Comparison of ENCODE assay signal across 23 cellular contexts in the genomic region with DNA sequence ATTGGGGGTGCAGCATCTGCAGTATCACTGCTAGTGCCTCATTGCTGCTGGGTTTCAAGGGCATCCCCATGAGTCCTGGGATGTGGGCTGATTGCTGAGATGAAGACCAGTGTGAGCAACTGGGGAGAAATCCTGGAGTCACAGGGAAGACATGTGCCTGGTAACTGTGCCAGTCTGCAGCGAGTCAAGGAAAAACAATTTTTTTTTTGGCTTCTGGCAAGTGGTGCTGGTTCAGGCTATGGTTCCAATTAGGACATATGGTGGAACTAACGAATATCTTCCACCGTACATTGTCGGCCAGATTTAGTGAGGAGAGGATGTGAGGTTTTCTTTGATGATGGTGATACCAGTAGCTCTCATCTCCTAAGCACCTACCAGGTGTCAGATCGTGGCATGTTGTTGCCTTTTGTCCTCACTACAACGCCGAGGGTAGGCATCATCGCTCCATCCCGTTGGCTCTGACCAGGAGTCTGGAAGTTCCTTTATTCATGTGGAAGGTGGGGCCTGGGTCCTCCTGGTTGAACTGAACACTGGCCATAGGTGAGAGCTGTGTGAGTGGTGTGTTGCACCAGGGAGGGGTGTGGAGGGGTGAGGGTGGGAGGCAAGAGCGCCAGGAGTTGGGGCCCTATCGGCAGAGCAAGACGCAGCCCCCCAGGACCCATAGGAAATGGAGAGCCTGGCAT.
DNase-seq lines count a peak whose midpoint lies in the region; ATAC-seq and TF ChIP-seq lines count a peak whose summit lies in the region.
"Had no signal": no experiment of that assay in that cellular context is flagged by ENCODE, and none has a peak within 500 bp of the region (broad histone marks: within the 10 kb centered on the region; RNA-seq: fewer than 3 reads in every experiment).

No MANE protein-coding gene starts in this region.

- intact Hi-C loops in cardiac septum (cut with DNase I) (no loop called here), left ventricle myocardium superior (cut with micrococcal nuclease) (no loop called here), upper lobe of right lung (cut with DNase I) (no loop called here), psoas muscle (cut with DNase I) (no loop called here)

- DNase-seq in cardiac septum (ENCODE audit: low spot score) (peak; percentile 56), left ventricle myocardium superior (no peak), mesenchymal stem cell (no peak), upper lobe of right lung (peak; percentile 9), psoas muscle (no peak)
- DNase-seq: activated naive CD4-positive, alpha-beta T cell treated with anti-CD3 and anti-CD28 coated beads, Interleukin-2, amount 50 U/mL, for 16 hours; activated T-cell treated with anti-CD3 and anti-CD28 coated beads, Interleukin-2, amount 50 U/mL, for 48 hours; Calu3; effector CD4-positive, alpha-beta T cell; erythroblast; H7; hippocampal formation; MM.1S; NCI-H1436; NCI-H748 treated with DMSO at 0.1 percent for 48 hours; stimulated activated CD4-positive, alpha-beta T cell treated with anti-CD3 and anti-CD28 coated beads, Interleukin-4, amount 100 ng/mL, for 24 hours; stimulated activated naive CD4-positive, alpha-beta T cell treated with Interleukin-2 at 50 U/mL for 16 hours; trophoblast cell had no signal

- H3K79me1 ChIP-seq in mesenchymal stem cell (replicated peaks; ENCODE audit: low read length, poor library complexity, severe bottlenecking), result no peaks in the 10 kb centered on the region

- no peak overlapping the region for H2BK120ac ChIP-seq in mesenchymal stem cell (ENCODE audit: low read depth, low read length)

- H4K91ac ChIP-seq in mesenchymal stem cell (ENCODE audit: low read length), result peak overlapping the region; percentile 7

- H3K27ac ChIP-seq in SU-DHL-6 (ENCODE audit: low read depth, low read length), result peak overlapping the region; percentile 68
- H3K27ac ChIP-seq in mesenchymal stem cell (ENCODE audit: low read length, poor library complexity, severe bottlenecking), result no peak overlapping the region
- H3K27ac ChIP-seq in upper lobe of right lung, result no peak overlapping the region
- no peak overlapping the region for H3K27ac ChIP-seq in psoas muscle
- H3K27ac ChIP-seq: A549 had no signal

- H4K20me1 ChIP-seq in SU-DHL-6 (ENCODE audit: low read depth, low read length), result no peaks in the 10 kb centered on the region

- TF ChIP-seq CTCF in SU-DHL-6 (IDR thresholded peaks at IDR 0.05; ENCODE audit: insufficient read depth, low read length, poor library complexity, severe bottlenecking), result no peak
- no peak for TF ChIP-seq CTCF in upper lobe of right lung (IDR thresholded peaks at IDR 0.05)
- TF ChIP-seq CTCF in psoas muscle (IDR thresholded peaks at IDR 0.05), result no peak

- H3K9me2 ChIP-seq in SU-DHL-6 (replicated peaks; ENCODE audit: insufficient read depth, low read length), result no peaks in the 10 kb centered on the region

- H2BK15ac ChIP-seq in mesenchymal stem cell (ENCODE audit: low read depth, poor library complexity, severe bottlenecking), result no peak overlapping the region

- no peak overlapping the region for H3K18ac ChIP-seq in mesenchymal stem cell (ENCODE audit: low read depth in 1 of 2, low read length in 2 of 2)

- H3K4me1 ChIP-seq in mesenchymal stem cell (ENCODE audit: control insufficient read depth, insufficient read depth, low read depth, low read length) (no peaks in the 10 kb centered on the region), upper lobe of right lung (peaks cover under 1% of the 10 kb centered on the region), psoas muscle (peaks cover 2% of the 10 kb centered on the region)
- H3K4me1 ChIP-seq: A549 had no signal

- H3K27me3 ChIP-seq in SU-DHL-6 (ENCODE audit: low read length) (no peaks in the 10 kb centered on the region), mesenchymal stem cell (ENCODE audit: control insufficient read depth in 1 of 2, insufficient read depth in 1 of 2, low read length in 2 of 2) (peaks cover 0 to 3% of the 10 kb centered on the region in 2 experiments), upper lobe of right lung (no peaks in the 10 kb centered on the region), psoas muscle (ENCODE audit: insufficient read depth in 3 of 3, low read length in 2 of 3) (no peaks in the 10 kb centered on the region)

- 93% methylated on average over 12 of the region's 12 CpGs for whole genome bisulfite sequencing in mesenchymal stem cell
- 63 to 75% (median 63%) methylated on average over 12 of the region's 12 CpGs for WGBS in psoas muscle, 3 donors

- H3K36me3 ChIP-seq in SU-DHL-6 (ENCODE audit: low read length), result no peaks in the 10 kb centered on the region
- H3K36me3 ChIP-seq in mesenchymal stem cell (ENCODE audit: control insufficient read depth in 1 of 2, insufficient read depth in 2 of 2, low read depth in 1 of 2, low read length in 2 of 2), result no peaks in the 10 kb centered on the region
- H3K36me3 ChIP-seq in upper lobe of right lung, result no peaks in the 10 kb centered on the region
- no peaks in the 10 kb centered on the region for H3K36me3 ChIP-seq in psoas muscle (ENCODE audit: insufficient read depth in 1 of 2, low read depth in 1 of 2)

- H2AFZ ChIP-seq in SU-DHL-6 (ENCODE audit: low read depth, low read length, severe bottlenecking), result no peak overlapping the region
- no peak overlapping the region for H2AFZ ChIP-seq in mesenchymal stem cell (ENCODE audit: low read depth, low read length)

- H3K9me3 ChIP-seq in SU-DHL-6 (ENCODE audit: insufficient read depth, low read length) (no peaks in the 10 kb centered on the region), mesenchymal stem cell (ENCODE audit: control insufficient read depth, low read length) (no peaks in the 10 kb centered on the region), upper lobe of right lung (no peaks in the 10 kb centered on the region), psoas muscle (peaks cover 2% of the 10 kb centered on the region)
- H3K9me3 ChIP-seq: A549 had no signal

- H2AK5ac ChIP-seq in mesenchymal stem cell (ENCODE audit: low read length, severe bottlenecking), result no peak overlapping the region

- H3K14ac ChIP-seq in mesenchymal stem cell (ENCODE audit: low read length in 2 of 2), result no peak overlapping the region

- no peaks in the 10 kb centered on the region for H3K79me2 ChIP-seq in SU-DHL-6 (ENCODE audit: insufficient read depth, low read length)

- H2BK12ac ChIP-seq in mesenchymal stem cell (ENCODE audit: low read length in 2 of 2), result no peak overlapping the region

- ATAC-seq in left ventricle myocardium superior, result no peak
- no peak for ATAC-seq in upper lobe of right lung
- no peak for ATAC-seq in psoas muscle
- no peak for ATAC-seq in GM18870 (IDR thresholded peaks at IDR 0.05; ENCODE audit: unreplicated experiment)
- no peak for ATAC-seq in HG02763 (IDR thresholded peaks at IDR 0.05; ENCODE audit: unreplicated experiment)
- ATAC-seq: A549, Right ventricle myocardium inferior had no signal

- peak overlapping the region in 1 of 2 experiments; percentile 25 for H3K4ac ChIP-seq in mesenchymal stem cell (ENCODE audit: low read depth in 1 of 2, low read length in 2 of 2)

- H4K8ac ChIP-seq in mesenchymal stem cell (ENCODE audit: low read length), result no peak overlapping the region

- no peak overlapping the region for H3K9ac ChIP-seq in SU-DHL-6 (ENCODE audit: low read length)
- no peak overlapping the region for H3K9ac ChIP-seq in mesenchymal stem cell (ENCODE audit: low read length)

- no peak overlapping the region for H3K23ac ChIP-seq in mesenchymal stem cell (ENCODE audit: low read length in 2 of 2)

- H3F3A ChIP-seq in SU-DHL-6 (ENCODE audit: insufficient read depth), result no peaks in the 10 kb centered on the region

- H2BK5ac ChIP-seq in mesenchymal stem cell (ENCODE audit: low read depth, low read length, poor library complexity, severe bottlenecking), result no peak overlapping the region

- H3K4me2 ChIP-seq in SU-DHL-6 (ENCODE audit: low read depth, low read length, poor library complexity, severe bottlenecking) (peak overlapping the region; percentile 7), mesenchymal stem cell (ENCODE audit: low read length, poor library complexity, severe bottlenecking) (no peak overlapping the region)
- H3K4me2 ChIP-seq: A549 had no signal

- H3K4me3 ChIP-seq in SU-DHL-6 (ENCODE audit: insufficient read depth, low read length, poor library complexity, severe bottlenecking) (no peak overlapping the region), mesenchymal stem cell (ENCODE audit: insufficient read depth in 1 of 2, low read depth in 1 of 2, low read length in 2 of 2) (no peak overlapping the region), upper lobe of right lung (no peak overlapping the region), psoas muscle (no peak overlapping the region)
- H3K4me3 ChIP-seq: A549 had no signal

Comparison
In these comparisons a context has a peak if more than half of its experiments do, and no peak if none do; other contexts are left out.
1. DNase-seq: peak in cardiac septum (single experiment) and upper lobe of right lung (single experiment); none in left ventricle myocardium superior (single experiment), mesenchymal stem cell (single experiment) and psoas muscle (0 of 2).